ENCODE assay signal across 25 cellular contexts in the genomic region with DNA sequence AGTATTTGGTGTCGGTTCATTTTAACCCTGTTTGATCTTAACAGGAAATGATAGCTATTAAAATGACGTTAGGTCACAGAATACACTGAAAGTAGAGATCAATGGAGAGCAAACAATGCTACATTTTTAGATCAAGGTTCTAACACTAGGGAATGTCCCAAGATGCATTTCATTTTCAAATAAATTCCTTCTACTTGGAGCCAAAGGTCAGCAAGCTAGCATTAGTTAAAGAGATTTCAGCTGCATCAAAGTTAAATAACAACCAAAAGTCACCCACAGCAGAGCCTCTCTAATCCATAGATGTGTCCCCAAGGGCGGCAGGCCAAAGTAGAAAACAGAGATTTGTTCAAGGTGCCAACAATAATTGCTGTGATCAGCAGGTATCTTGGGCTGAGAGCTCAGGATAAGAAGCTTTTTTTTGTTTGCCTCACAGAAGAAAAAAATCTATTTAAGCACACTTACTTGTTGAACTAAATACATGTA.
A peak's percentile ranks its signal among the peaks of the same experiment; 100 is the strongest.
DNase-seq lines count a peak whose midpoint lies in the region; ATAC-seq, FAIRE-seq and TF ChIP-seq lines count a peak whose summit lies in the region.
"Had no signal": no experiment of that assay in that cellular context is flagged by ENCODE, and none has a peak within 500 bp of the region (broad histone marks: within the 10 kb centered on the region; RNA-seq: fewer than 3 reads in every experiment).

No MANE protein-coding gene starts in this region.

- intact Hi-C loops in kidney (cut with DNase I): no loop called here
- intact Hi-C loops in sigmoid colon (cut with DNase I): no loop called here

- no peak for TF ChIP-seq EP300 in sigmoid colon (IDR thresholded peaks at IDR 0.05)

- H3K36me3 ChIP-seq in kidney (ENCODE audit: control insufficient read depth in 1 of 2, insufficient read depth in 2 of 2, low read length in 2 of 2) (no peaks in the 10 kb centered on the region), neuron (ENCODE audit: insufficient read depth, low read length) (no peaks in the 10 kb centered on the region), sigmoid colon (no peaks in the 10 kb centered on the region)
- H3K36me3 ChIP-seq: brain microvascular endothelial cell, SJCRH30, thoracic aorta, vagina had no signal

- DNase-seq in D341Med (ENCODE audit: low spot score): peak; percentile 31
- peak; percentile 4 for DNase-seq in LoVo (ENCODE audit: low spot score)
- DNase-seq in kidney: no peak
- DNase-seq in sigmoid colon: no peak
- DNase-seq in EL: no peak
- DNase-seq: activated CD4-positive, alpha-beta T cell treated with anti-CD3 and anti-CD28 coated beads, Interleukin-2, amount 50 U/mL, for 48 hours; activated naive CD4-positive, alpha-beta T cell treated with anti-CD3 and anti-CD28 coated beads for 36 hours; brain microvascular endothelial cell; CD4-positive, alpha-beta T cell; DMS153; GDM1; glutamatergic neuron; NCI-H1694 treated with DMSO at 0.1 percent for 48 hours; NCI-H2227 treated with DMSO at 0.1 percent for 48 hours; NCI-H774; nucleus accumbens; SJCRH30; T-cell had no signal

- H3K4me1 ChIP-seq in kidney (ENCODE audit: control insufficient read depth in 1 of 2, insufficient read depth in 1 of 2, low read depth in 1 of 2, low read length in 2 of 2) (no peaks in the 10 kb centered on the region), neuron (ENCODE audit: insufficient read depth, low read length) (peaks cover 7% of the 10 kb centered on the region), sigmoid colon (no peaks in the 10 kb centered on the region)
- H3K4me1 ChIP-seq: SJCRH30, vagina had no signal

- TF ChIP-seq POLR2A in sigmoid colon (IDR thresholded peaks at IDR 0.05): no peak

- H3K9ac ChIP-seq in kidney (ENCODE audit: low read length in 2 of 2): no peak overlapping the region
- H3K9ac ChIP-seq: KMS-11 had no signal

- ATAC-seq in HG03097 (IDR thresholded peaks at IDR 0.05; ENCODE audit: low FRiP score, unreplicated experiment) (no peak), HG02759 (IDR thresholded peaks at IDR 0.05; ENCODE audit: unreplicated experiment) (no peak)
- ATAC-seq: T-cell had no signal

- no peaks in the 10 kb centered on the region for H3K9me3 ChIP-seq in kidney (ENCODE audit: control insufficient read depth in 1 of 2, low read length in 2 of 2)
- H3K9me3 ChIP-seq in neuron (ENCODE audit: low read length): no peaks in the 10 kb centered on the region
- H3K9me3 ChIP-seq in sigmoid colon: no peaks in the 10 kb centered on the region
- H3K9me3 ChIP-seq: SJCRH30, thoracic aorta, vagina had no signal

- no peaks in the 10 kb centered on the region for H3K27me3 ChIP-seq in neuron (ENCODE audit: insufficient read depth, low read length)
- H3K27me3 ChIP-seq in sigmoid colon: no peaks in the 10 kb centered on the region
- H3K27me3 ChIP-seq: brain microvascular endothelial cell, SJCRH30, vagina had no signal

- WGBS in sigmoid colon, 2 donors: 10 to 53% methylated on average over 3 of the region's 3 CpGs

- peak; percentile 55 for FAIRE-seq in kidney (lab: Jason Lieb, UNC)

- peak overlapping the region; percentile 74 for H2AFZ ChIP-seq in neuron (ENCODE audit: low read depth, low read length)

- H3K4me3 ChIP-seq in kidney (ENCODE audit: low read length in 2 of 2) (no peak overlapping the region), neuron (ENCODE audit: low read length) (no peak overlapping the region), sigmoid colon (no peak overlapping the region)
- H3K4me3 ChIP-seq: SJCRH30, skin epidermis, thoracic aorta, vagina had no signal

- no peak for TF ChIP-seq CTCF in kidney (IDR thresholded peaks at IDR 0.05; ENCODE audit: borderline replicate concordance, extremely low read depth, insufficient read depth)
- no peak for TF ChIP-seq CTCF in sigmoid colon (IDR thresholded peaks at IDR 0.05)

- H3K27ac ChIP-seq in kidney (ENCODE audit: low read depth in 2 of 2, low read length in 2 of 2) (no peak overlapping the region), sigmoid colon (no peak overlapping the region)
- H3K27ac ChIP-seq: brain microvascular endothelial cell, KMS-11, SJCRH30, skin epidermis, thoracic aorta, vagina had no signal

Comparison
In these comparisons a context has a peak if more than half of its experiments do, and no peak if none do; other contexts are left out.
1. DNase-seq: peak in D341Med (single experiment) and LoVo (single experiment); none in kidney (single experiment), sigmoid colon (single experiment) and EL (single experiment).